ENCODE assay signal across 1 cellular context in the genomic region with DNA sequence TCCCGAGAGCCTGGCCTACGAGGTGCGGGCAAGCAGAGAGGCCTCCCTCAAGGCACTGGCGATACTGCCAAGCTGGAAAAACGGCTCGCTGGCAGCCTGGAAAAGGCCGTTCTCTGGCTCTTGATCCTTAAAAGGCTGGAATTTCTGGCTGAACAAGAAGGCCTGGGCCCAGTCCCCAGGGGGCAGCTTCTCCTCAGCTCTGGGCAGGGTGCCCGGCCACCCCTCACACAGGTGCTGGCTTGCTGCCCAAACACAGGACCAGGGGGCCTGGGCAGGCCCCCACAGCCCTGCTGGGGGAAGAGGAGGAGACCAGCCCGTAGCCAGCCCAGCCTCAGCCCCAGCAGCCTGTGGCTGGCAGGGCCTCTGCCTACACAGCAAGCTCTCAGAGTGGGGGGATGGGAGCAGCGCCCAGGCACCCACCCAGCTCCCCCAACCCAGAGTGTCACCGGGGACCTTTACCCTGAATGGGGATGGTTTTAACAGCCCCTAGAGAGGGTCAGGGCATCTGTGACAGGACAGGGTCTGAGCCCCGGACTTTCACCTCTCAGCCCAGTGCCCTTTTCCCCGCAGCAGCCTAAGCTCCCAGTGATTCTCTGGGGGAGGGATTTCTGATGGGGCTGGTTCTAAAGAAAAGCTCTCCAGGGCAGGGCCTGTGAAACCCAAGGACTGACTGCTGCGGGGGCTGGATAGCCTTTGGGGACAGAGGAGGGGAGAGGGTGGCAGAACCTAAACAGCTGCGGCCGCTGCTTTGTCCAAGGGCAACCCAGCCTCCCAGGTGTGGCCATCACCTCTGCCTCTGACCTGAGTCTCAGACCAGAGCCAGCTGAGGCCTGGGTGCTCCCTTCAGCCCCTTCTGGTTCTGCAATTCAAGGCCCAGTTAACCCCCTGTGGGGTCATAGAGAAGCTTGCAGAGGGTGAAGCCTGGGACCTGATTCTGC.
TF ChIP-seq lines count a peak whose summit lies in the region.

No MANE protein-coding gene starts in this region.

TF ChIP-seq in HepG2, 621 proteins besides CTCF, POLR2A, EP300 and RAD21 (continued from another document and continues in another):
- TF ChIP-seq, protein P1, sequence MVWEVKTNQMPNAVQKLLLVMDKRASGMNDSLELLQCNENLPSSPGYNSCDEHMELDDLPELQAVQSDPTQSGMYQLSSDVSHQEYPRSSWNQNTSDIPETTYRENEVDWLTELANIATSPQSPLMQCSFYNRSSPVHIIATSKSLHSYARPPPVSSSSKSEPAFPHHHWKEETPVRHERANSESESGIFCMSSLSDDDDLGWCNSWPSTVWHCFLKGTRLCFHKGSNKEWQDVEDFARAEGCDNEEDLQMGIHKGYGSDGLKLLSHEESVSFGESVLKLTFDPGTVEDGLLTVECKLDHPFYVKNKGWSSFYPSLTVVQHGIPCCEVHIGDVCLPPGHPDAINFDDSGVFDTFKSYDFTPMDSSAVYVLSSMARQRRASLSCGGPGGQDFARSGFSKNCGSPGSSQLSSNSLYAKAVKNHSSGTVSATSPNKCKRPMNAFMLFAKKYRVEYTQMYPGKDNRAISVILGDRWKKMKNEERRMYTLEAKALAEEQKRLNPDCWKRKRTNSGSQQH (CRISPR knock-in tag; IDR thresholded peaks at IDR 0.05; ENCODE audit: low read depth) = no peak
- peak; percentile 73; the same call in 1 of the 2 replicates for TF ChIP-seq KDM6A (CRISPR knock-in tag; IDR thresholded peaks at IDR 0.05; ENCODE audit: low read depth)
- TF ChIP-seq, protein P2, sequence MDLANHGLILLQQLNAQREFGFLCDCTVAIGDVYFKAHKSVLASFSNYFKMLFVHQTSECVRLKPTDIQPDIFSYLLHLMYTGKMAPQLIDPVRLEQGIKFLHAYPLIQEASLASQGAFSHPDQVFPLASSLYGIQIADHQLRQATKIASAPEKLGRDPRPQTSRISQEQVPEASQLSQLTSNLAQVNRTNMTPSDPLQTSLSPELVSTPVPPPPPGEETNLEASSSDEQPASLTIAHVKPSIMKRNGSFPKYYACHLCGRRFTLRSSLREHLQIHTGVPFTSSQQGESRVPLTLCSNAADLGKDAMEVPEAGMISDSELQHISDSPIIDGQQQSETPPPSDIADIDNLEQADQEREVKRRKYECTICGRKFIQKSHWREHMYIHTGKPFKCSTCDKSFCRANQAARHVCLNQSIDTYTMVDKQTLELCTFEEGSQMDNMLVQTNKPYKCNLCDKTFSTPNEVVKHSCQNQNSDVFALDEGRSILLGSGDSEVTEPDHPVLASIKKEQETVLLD (CRISPR knock-in tag; IDR thresholded peaks at IDR 0.05; ENCODE audit: low read depth) = no peak
- no peak; the same call in 1 of the 2 replicates for TF ChIP-seq CHD4 (IDR thresholded peaks at IDR 0.05; ENCODE audit: borderline replicate concordance, low read length)
- no peak for TF ChIP-seq PCBP2 (optimal IDR thresholded peaks at IDR 0.05; ENCODE audit: low read depth, low read length, poor library complexity, severe bottlenecking)
- TF ChIP-seq MTF2 (CRISPR knock-in tag; IDR thresholded peaks at IDR 0.05; ENCODE audit: borderline replicate concordance) = 0 out of 2 replicates have a peak, but pooled peaks have one; percentile 72
- TF ChIP-seq ZNF598 (CRISPR knock-in tag; IDR thresholded peaks at IDR 0.05; ENCODE audit: borderline replicate concordance) = 0 out of 2 replicates have a peak, but pooled peaks have one; percentile 32
- TF ChIP-seq HNRNPLL (IDR thresholded peaks at IDR 0.05; ENCODE audit: low read depth, low read length, poor library complexity, severe bottlenecking) = peak; percentile 30
- peak; percentile 37; the same call in 1 of the 2 replicates for TF ChIP-seq FOXC1 (CRISPR knock-in tag; IDR thresholded peaks at IDR 0.05; ENCODE audit: borderline replicate concordance)
- peak; percentile 94; the same call in 1 of the 2 replicates for TF ChIP-seq ZNF556 (CRISPR knock-in tag; IDR thresholded peaks at IDR 0.05; ENCODE audit: borderline replicate concordance)
- TF ChIP-seq JUN (CRISPR knock-in tag; IDR thresholded peaks at IDR 0.05) = no peak
- peak; percentile 48; the same call in 1 of the 2 replicates for TF ChIP-seq PRMT3 (CRISPR knock-in tag; IDR thresholded peaks at IDR 0.05; ENCODE audit: borderline replicate concordance, low read depth)
- peak; percentile 80; the same call in 1 of the 2 replicates for TF ChIP-seq ZC3H4 (CRISPR knock-in tag; IDR thresholded peaks at IDR 0.05; ENCODE audit: borderline replicate concordance)
- TF ChIP-seq SALL1 (CRISPR knock-in tag; IDR thresholded peaks at IDR 0.05) = peak; percentile 56
- no peak; the same call in 1 of the 2 replicates for TF ChIP-seq ZNF607 (CRISPR knock-in tag; IDR thresholded peaks at IDR 0.05; ENCODE audit: borderline replicate concordance)
- TF ChIP-seq, protein P3, sequence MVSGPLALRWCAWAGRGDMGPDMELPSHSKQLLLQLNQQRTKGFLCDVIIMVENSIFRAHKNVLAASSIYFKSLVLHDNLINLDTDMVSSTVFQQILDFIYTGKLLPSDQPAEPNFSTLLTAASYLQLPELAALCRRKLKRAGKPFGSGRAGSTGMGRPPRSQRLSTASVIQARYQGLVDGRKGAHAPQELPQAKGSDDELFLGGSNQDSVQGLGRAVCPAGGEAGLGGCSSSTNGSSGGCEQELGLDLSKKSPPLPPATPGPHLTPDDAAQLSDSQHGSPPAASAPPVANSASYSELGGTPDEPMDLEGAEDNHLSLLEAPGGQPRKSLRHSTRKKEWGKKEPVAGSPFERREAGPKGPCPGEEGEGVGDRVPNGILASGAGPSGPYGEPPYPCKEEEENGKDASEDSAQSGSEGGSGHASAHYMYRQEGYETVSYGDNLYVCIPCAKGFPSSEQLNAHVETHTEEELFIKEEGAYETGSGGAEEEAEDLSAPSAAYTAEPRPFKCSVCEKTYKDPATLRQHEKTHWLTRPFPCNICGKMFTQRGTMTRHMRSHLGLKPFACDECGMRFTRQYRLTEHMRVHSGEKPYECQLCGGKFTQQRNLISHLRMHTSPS (CRISPR knock-in tag; IDR thresholded peaks at IDR 0.05; ENCODE audit: low read depth) = peak; percentile 86
- TF ChIP-seq RARA (CRISPR knock-in tag; IDR thresholded peaks at IDR 0.05) = peak; percentile 64; the same call in 1 of the 2 replicates
- TF ChIP-seq MTA1 (CRISPR knock-in tag; IDR thresholded peaks at IDR 0.05; ENCODE audit: borderline replicate concordance) = peak; percentile 82; the same call in 1 of the 2 replicates
- TF ChIP-seq, protein P4, sequence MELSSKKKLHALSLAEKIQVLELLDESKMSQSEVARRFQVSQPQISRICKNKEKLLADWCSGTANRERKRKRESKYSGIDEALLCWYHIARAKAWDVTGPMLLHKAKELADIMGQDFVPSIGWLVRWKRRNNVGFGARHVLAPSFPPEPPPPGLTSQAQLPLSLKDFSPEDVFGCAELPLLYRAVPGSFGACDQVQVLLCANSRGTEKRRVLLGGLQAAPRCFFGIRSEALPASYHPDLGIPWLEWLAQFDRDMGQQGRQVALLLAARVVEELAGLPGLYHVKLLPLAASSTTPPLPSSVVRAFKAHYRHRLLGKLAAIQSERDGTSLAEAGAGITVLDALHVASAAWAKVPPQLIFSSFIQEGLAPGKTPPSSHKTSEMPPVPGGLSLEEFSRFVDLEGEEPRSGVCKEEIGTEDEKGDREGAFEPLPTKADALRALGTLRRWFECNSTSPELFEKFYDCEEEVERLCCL (CRISPR knock-in tag; IDR thresholded peaks at IDR 0.05; ENCODE audit: borderline replicate concordance) = no peak
- TF ChIP-seq ADNP (CRISPR knock-in tag; IDR thresholded peaks at IDR 0.05) = no peak
- peak; percentile 84; the same call in 1 of the 2 replicates for TF ChIP-seq HOXD1 (CRISPR knock-in tag; IDR thresholded peaks at IDR 0.05)
- TF ChIP-seq, protein P5, sequence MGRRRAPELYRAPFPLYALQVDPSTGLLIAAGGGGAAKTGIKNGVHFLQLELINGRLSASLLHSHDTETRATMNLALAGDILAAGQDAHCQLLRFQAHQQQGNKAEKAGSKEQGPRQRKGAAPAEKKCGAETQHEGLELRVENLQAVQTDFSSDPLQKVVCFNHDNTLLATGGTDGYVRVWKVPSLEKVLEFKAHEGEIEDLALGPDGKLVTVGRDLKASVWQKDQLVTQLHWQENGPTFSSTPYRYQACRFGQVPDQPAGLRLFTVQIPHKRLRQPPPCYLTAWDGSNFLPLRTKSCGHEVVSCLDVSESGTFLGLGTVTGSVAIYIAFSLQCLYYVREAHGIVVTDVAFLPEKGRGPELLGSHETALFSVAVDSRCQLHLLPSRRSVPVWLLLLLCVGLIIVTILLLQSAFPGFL (CRISPR knock-in tag; IDR thresholded peaks at IDR 0.05) = 0 out of 2 replicates have a peak, but pooled peaks have one; percentile 21
- TF ChIP-seq, protein P6, sequence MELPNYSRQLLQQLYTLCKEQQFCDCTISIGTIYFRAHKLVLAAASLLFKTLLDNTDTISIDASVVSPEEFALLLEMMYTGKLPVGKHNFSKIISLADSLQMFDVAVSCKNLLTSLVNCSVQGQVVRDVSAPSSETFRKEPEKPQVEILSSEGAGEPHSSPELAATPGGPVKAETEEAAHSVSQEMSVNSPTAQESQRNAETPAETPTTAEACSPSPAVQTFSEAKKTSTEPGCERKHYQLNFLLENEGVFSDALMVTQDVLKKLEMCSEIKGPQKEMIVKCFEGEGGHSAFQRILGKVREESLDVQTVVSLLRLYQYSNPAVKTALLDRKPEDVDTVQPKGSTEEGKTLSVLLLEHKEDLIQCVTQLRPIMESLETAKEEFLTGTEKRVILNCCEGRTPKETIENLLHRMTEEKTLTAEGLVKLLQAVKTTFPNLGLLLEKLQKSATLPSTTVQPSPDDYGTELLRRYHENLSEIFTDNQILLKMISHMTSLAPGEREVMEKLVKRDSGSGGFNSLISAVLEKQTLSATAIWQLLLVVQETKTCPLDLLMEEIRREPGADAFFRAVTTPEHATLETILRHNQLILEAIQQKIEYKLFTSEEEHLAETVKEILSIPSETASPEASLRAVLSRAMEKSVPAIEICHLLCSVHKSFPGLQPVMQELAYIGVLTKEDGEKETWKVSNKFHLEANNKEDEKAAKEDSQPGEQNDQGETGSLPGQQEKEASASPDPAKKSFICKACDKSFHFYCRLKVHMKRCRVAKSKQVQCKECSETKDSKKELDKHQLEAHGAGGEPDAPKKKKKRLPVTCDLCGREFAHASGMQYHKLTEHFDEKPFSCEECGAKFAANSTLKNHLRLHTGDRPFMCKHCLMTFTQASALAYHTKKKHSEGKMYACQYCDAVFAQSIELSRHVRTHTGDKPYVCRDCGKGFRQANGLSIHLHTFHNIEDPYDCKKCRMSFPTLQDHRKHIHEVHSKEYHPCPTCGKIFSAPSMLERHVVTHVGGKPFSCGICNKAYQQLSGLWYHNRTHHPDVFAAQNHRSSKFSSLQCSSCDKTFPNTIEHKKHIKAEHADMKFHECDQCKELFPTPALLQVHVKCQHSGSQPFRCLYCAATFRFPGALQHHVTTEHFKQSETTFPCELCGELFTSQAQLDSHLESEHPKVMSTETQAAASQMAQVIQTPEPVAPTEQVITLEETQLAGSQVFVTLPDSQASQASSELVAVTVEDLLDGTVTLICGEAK (IDR thresholded peaks at IDR 0.05) = no peak
- TF ChIP-seq, protein P6 (CRISPR knock-in tag; IDR thresholded peaks at IDR 0.05) = peak; percentile 65
- TF ChIP-seq HNRNPK (IDR thresholded peaks at IDR 0.05; ENCODE audit: low read depth, low read length, poor library complexity, severe bottlenecking) = no peak
- no peak for TF ChIP-seq ZNF431 (CRISPR knock-in tag; IDR thresholded peaks at IDR 0.05; ENCODE audit: borderline replicate concordance, low read depth)
- TF ChIP-seq ZNF615 (CRISPR knock-in tag; IDR thresholded peaks at IDR 0.05; ENCODE audit: borderline replicate concordance) = 0 out of 2 replicates have a peak, but pooled peaks have one; percentile 2
- TF ChIP-seq, protein P7, sequence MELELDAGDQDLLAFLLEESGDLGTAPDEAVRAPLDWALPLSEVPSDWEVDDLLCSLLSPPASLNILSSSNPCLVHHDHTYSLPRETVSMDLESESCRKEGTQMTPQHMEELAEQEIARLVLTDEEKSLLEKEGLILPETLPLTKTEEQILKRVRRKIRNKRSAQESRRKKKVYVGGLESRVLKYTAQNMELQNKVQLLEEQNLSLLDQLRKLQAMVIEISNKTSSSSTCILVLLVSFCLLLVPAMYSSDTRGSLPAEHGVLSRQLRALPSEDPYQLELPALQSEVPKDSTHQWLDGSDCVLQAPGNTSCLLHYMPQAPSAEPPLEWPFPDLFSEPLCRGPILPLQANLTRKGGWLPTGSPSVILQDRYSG (CRISPR knock-in tag; IDR thresholded peaks at IDR 0.05) = no peak
- TF ChIP-seq, protein P8, sequence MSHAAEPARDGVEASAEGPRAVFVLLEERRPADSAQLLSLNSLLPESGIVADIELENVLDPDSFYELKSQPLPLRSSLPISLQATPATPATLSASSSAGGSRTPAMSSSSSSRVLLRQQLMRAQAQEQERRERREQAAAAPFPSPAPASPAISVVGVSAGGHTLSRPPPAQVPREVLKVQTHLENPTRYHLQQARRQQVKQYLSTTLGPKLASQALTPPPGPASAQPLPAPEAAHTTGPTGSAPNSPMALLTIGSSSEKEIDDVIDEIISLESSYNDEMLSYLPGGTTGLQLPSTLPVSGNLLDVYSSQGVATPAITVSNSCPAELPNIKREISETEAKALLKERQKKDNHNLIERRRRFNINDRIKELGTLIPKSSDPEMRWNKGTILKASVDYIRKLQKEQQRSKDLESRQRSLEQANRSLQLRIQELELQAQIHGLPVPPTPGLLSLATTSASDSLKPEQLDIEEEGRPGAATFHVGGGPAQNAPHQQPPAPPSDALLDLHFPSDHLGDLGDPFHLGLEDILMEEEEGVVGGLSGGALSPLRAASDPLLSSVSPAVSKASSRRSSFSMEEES (CRISPR knock-in tag; IDR thresholded peaks at IDR 0.05) = 0 out of 2 replicates have a peak, but pooled peaks have one; percentile 5
- TF ChIP-seq THYN1 (CRISPR knock-in tag; IDR thresholded peaks at IDR 0.05; ENCODE audit: borderline replicate concordance, low read depth) = no peak
- TF ChIP-seq ZBTB20 (CRISPR knock-in tag; IDR thresholded peaks at IDR 0.05; ENCODE audit: borderline replicate concordance, low read depth) = no peak
